12 cellular contexts compared by ENCODE assay signal in the genomic region with DNA sequence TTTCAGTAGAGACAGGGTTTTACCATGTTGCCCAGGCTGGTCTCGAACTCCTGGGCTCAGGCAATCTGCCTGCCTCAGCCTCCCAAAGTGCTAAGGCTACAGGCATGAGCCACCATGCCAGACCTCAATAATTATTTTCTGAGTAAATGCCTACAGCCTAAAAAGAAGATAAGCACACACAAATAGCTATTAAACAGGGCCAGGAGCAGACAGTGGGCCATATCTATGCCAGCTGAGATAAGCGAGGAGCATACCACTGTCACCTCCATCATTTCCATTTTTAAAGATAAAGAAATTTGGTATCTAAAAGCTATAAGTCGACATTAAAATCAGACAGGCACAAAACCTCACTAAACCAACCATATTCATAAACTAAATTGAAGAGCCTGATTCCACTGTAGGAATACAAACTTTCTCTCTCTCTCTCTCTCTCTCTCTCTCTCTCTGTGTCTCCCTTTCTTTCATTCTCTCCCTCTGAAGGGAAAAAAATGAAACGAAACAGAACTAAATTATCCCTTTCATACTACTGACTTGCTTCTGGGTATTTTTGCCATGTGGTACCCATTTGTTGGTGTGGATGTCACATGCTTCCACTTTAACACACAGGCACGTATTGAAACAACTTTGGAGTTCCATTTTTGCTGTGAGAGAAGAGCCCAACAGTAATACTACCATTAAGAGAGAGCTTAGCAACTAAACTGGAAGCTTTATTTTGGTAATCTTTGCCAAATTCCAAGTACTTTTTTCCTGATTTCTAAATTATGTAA.
"Had no signal": no experiment of that assay in that cellular context is flagged by ENCODE, and none has a peak within 500 bp of the region (broad histone marks: within the 10 kb centered on the region; RNA-seq: fewer than 3 reads in every experiment).

No MANE protein-coding gene starts in this region.

- H3K27ac ChIP-seq: hepatocyte, pancreas, sigmoid colon had no signal

- H3K79me2 ChIP-seq: hepatocyte had no signal

- H3K4me1 ChIP-seq: pancreas had no signal

- H3K27me3 ChIP-seq: hepatocyte, pancreas, sigmoid colon had no signal

- H3K9me3 ChIP-seq: mucosa of descending colon, pancreas, sigmoid colon had no signal

- H2AFZ ChIP-seq: hepatocyte had no signal

- H3K36me3 ChIP-seq: pancreas had no signal

- FAIRE-seq: colon, pancreas had no signal

- DNase-seq: activated CD4-positive, alpha-beta T cell treated with anti-CD3 and anti-CD28 coated beads, Interleukin-2, amount 50 U/mL, for 4 hours; activated gamma-delta T cell; activated T-cell treated with anti-CD3 and anti-CD28 coated beads, Interleukin-2, amount 50 U/mL, for 72 hours; amniotic stem cell; mesenchymal stem cell; mucosa of descending colon; naive thymus-derived CD4-positive, alpha-beta T cell; pancreas; sigmoid colon; stimulated activated CD4-positive, alpha-beta T cell treated with anti-CD3 and anti-CD28 coated beads, Interleukin-4, amount 100 ng/mL, for 24 hours had no signal

- H3K4me2 ChIP-seq: hepatocyte had no signal

- H3K4me3 ChIP-seq: hepatocyte, mucosa of descending colon, pancreas, sigmoid colon had no signal
